ENCODE assay signal across 1 cellular context in the genomic region with DNA sequence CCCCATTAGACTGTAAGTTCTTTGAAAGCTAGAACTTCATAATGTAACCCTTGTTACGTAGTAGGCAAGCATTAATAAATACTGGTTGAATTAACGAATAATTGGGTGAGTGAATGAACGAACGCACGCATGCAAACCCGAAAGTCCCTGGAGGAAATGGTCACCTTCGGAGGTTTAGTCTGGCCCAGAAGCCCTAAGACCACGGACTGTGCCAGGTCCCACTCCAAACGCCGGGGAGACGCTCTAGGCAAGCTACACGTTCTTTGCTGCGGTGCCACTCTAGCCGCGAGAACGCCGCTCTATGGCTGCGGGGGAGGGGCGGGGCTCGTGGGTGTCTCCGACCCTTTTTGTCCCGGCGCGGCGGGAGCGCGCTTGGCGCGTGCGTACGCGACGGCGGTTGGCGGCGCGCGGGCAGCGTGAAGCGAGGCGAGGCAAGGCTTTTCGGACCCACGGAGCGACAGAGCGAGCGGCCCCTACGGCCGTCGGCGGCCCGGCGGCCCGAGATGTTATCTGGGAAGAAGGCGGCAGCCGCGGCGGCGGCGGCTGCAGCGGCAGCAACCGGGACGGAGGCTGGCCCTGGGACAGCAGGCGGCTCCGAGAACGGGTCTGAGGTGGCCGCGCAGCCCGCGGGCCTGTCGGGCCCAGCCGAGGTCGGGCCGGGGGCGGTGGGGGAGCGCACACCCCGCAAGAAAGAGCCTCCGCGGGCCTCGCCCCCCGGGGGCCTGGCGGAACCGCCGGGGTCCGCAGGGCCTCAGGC.
A peak's percentile ranks its signal among the peaks of the same experiment; 100 is the strongest.
TF ChIP-seq lines count a peak whose summit lies in the region.

A gene (plus strand): TSS at position 375 of the 757 bp plus-strand sequence. CDS start 129 bp downstream, at position 504.

TF ChIP-seq in GM23338, 12 proteins besides CTCF, POLR2A, EP300 and RAD21 (continued from another document):
- TF ChIP-seq, protein P1, sequence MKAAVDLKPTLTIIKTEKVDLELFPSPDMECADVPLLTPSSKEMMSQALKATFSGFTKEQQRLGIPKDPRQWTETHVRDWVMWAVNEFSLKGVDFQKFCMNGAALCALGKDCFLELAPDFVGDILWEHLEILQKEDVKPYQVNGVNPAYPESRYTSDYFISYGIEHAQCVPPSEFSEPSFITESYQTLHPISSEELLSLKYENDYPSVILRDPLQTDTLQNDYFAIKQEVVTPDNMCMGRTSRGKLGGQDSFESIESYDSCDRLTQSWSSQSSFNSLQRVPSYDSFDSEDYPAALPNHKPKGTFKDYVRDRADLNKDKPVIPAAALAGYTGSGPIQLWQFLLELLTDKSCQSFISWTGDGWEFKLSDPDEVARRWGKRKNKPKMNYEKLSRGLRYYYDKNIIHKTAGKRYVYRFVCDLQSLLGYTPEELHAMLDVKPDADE (IDR thresholded peaks at IDR 0.05) = peak; percentile 76
- TF ChIP-seq EZH2 (IDR thresholded peaks at IDR 0.05; ENCODE audit: low read depth, unreplicated experiment) = no peak
